Comparison of ENCODE assay signal across 1 cellular context in genomic region chr22:43185860-43186261, GRCh38.
TF ChIP-seq lines count a peak whose summit lies in the region.

No MANE protein-coding gene starts in this region.

TF ChIP-seq in SK-N-SH treated with all-trans-retinoic acid at 6 μM for 48 hours, 23 proteins besides CTCF, POLR2A, EP300 and RAD21 (continued from another document):
- TF ChIP-seq CSRNP3 (CRISPR knock-in tag; IDR thresholded peaks at IDR 0.05) = no peak
- no peak for TF ChIP-seq OSR1 (CRISPR knock-in tag; IDR thresholded peaks at IDR 0.05)
- no peak for TF ChIP-seq SNAI2 (CRISPR knock-in tag; IDR thresholded peaks at IDR 0.05)
- TF ChIP-seq ZFP3 (CRISPR knock-in tag; IDR thresholded peaks at IDR 0.05) = no peak
- TF ChIP-seq ARNTL (CRISPR knock-in tag; IDR thresholded peaks at IDR 0.05; ENCODE audit: borderline replicate concordance, low read depth) = no peak
- no peak for TF ChIP-seq ZNF8 (CRISPR knock-in tag; IDR thresholded peaks at IDR 0.05)
- no peak for TF ChIP-seq ZFP30 (CRISPR knock-in tag; IDR thresholded peaks at IDR 0.05)
- no peak for TF ChIP-seq TCF4 (CRISPR knock-in tag; IDR thresholded peaks at IDR 0.05; ENCODE audit: borderline replicate concordance)
- no peak for TF ChIP-seq TOX (CRISPR knock-in tag; IDR thresholded peaks at IDR 0.05; ENCODE audit: borderline replicate concordance)
TF ChIP-seq in SK-N-SH treated with all-trans-retinoic acid at 6 μM for 48 hours: peak in this region for 0.
